18 cellular contexts compared by ENCODE assay signal in the genomic region with DNA sequence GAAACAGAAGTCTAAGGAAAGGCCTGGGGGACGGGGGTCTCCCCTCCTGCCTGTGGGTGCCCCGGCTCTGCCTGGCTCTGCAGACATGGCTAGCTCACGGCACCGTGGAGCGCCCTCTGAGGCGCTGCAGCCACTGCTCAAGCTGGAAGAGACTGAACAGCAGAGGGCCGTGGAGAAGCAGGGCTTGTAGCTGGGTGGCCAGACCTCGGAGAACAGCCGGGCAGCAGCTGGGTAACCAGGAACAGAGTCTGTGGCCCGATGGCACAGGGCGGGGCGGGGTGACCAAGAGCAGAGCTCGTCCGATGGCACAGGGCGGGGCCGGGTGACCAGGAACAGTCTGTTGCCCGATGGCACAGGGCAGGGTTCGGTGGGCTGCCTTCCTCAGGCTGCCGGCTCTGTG.
"Had no signal": no experiment of that assay in that cellular context is flagged by ENCODE, and none has a peak within 500 bp of the region (broad histone marks: within the 10 kb centered on the region; RNA-seq: fewer than 3 reads in every experiment).

No MANE protein-coding gene starts in this region.

- H3K27me3 ChIP-seq: esophagus muscularis mucosa had no signal

- H3K4me3 ChIP-seq: esophagus muscularis mucosa, lower lobe of right lung, skin epidermis, thoracic aorta had no signal

- DNase-seq: activated B cell treated with CpG ODN at 0.5 μM for 24 hours; activated CD4-positive, alpha-beta T cell treated with anti-CD3 and anti-CD28 coated beads for 48 hours; activated CD8-positive, alpha-beta memory T cell treated with anti-CD3 and anti-CD28 coated beads, Interleukin-2, amount 50 U/mL, for 48 hours; activated gamma-delta T cell; activated T-cell treated with anti-CD3 and anti-CD28 coated beads, Interleukin-2, amount 50 U/mL, for 72 hours; kidney glomerular epithelial cell; lower lobe of right lung; retina; stimulated activated CD4-positive, alpha-beta T cell treated with anti-CD3 and anti-CD28 coated beads, Interleukin-4, amount 100 ng/mL, for 24 hours; SW 1271 had no signal

- H3K4me3 Mint-ChIP-seq: activated B cell treated with CpG ODN at 0.5 μM for 24 hours; activated T-cell treated with anti-CD3 and anti-CD28 coated beads, Interleukin-2, amount 50 U/mL, for 72 hours; mesothelial cell of epicardium; stimulated activated naive CD8-positive, alpha-beta T cell treated with anti-CD3 and anti-CD28 coated beads, Interleukin-15, Interleukin-2, amounts not matched to agents 100 ng/mL and 50 ng/mL, for 24 hours; T-helper 2 cell treated with Interferon-gamma antibody and Interleukin-4, amounts not matched to agents 5 μg/mL and 100 μg/mL, for 36 hours had no signal

- ATAC-seq: activated naive CD4-positive, alpha-beta T cell treated with anti-CD3 and anti-CD28 coated beads, Interleukin-2, amount 50 U/mL, for 72 hours; activated T-cell treated with anti-CD3 and anti-CD28 coated beads, Interleukin-2, amount 50 U/mL, for 72 hours; lower lobe of right lung had no signal

- H3K4me1 ChIP-seq: esophagus muscularis mucosa had no signal

- H3K27ac Mint-ChIP-seq: activated B cell treated with CpG ODN at 0.5 μM for 24 hours; activated T-cell treated with anti-CD3 and anti-CD28 coated beads, Interleukin-2, amount 50 U/mL, for 72 hours; mesothelial cell of epicardium; stimulated activated naive CD8-positive, alpha-beta T cell treated with anti-CD3 and anti-CD28 coated beads, Interleukin-15, Interleukin-2, amounts not matched to agents 100 ng/mL and 50 ng/mL, for 24 hours; T-helper 2 cell treated with Interferon-gamma antibody and Interleukin-4, amounts not matched to agents 5 μg/mL and 100 μg/mL, for 36 hours had no signal

- H3K36me3 Mint-ChIP-seq: activated naive CD4-positive, alpha-beta T cell treated with anti-CD3 and anti-CD28 coated beads, Interleukin-2, amount 50 U/mL, for 72 hours had no signal

- H3K9me3 Mint-ChIP-seq: activated B cell treated with CpG ODN at 0.5 μM for 24 hours; activated naive CD4-positive, alpha-beta T cell treated with anti-CD3 and anti-CD28 coated beads, Interleukin-2, amount 50 U/mL, for 72 hours; activated T-cell treated with anti-CD3 and anti-CD28 coated beads, Interleukin-2, amount 50 U/mL, for 72 hours; stimulated activated naive CD8-positive, alpha-beta T cell treated with anti-CD3 and anti-CD28 coated beads, Interleukin-15, Interleukin-2, amounts not matched to agents 100 ng/mL and 50 ng/mL, for 24 hours; T-helper 2 cell treated with Interferon-gamma antibody and Interleukin-4, amounts not matched to agents 5 μg/mL and 100 μg/mL, for 36 hours had no signal

- H3K27ac ChIP-seq: esophagus muscularis mucosa, lower lobe of right lung, parathyroid adenoma, skin epidermis, thoracic aorta had no signal

- H3K27me3 Mint-ChIP-seq: activated B cell treated with CpG ODN at 0.5 μM for 24 hours; stimulated activated naive CD8-positive, alpha-beta T cell treated with anti-CD3 and anti-CD28 coated beads, Interleukin-15, Interleukin-2, amounts not matched to agents 100 ng/mL and 50 ng/mL, for 24 hours had no signal

- H3K9me3 ChIP-seq: esophagus muscularis mucosa, lower lobe of right lung, thoracic aorta had no signal

- H3K4me1 Mint-ChIP-seq: mesothelial cell of epicardium had no signal
